Comparison of ENCODE assay signal across 14 cellular contexts in genomic region chr2:127615511-127616166, GRCh38. TPM values are rescaled to one million over a fixed set of nuclear protein-coding genes. Genes with fewer than 3 reads are reported as not detected.
DNase-seq lines count a peak whose midpoint lies in the region; ATAC-seq and TF ChIP-seq lines count a peak whose summit lies in the region.
"Had no signal": no experiment of that assay in that cellular context is flagged by ENCODE, and none has a peak within 500 bp of the region (broad histone marks: within the 10 kb centered on the region; RNA-seq: fewer than 3 reads in every experiment).

No MANE protein-coding gene starts in this region.

- peaks cover 0 to 2% (median 0%) of the 10 kb centered on the region in 11 experiments; a peak in 2 of 22 replicates for H4K20me1 ChIP-seq in BLaER1 treated with 17β-estradiol and CSF1 and Interleukin-3, amounts not matched to agents 10 nM and 100 nM

- DNase-seq in EL (peak; percentile 92), T1000 (lab: John Stamatoyannopoulos, UW) (peak; percentile 67), mesenteric fat pad (ENCODE audit: low spot score) (peak; percentile 43), DMS79 treated with DMSO at 0.1 percent for 48 hours (lab: John Stamatoyannopoulos, UW) (no peak), psoas muscle (no peak), HUDEP-2 (lab: John Stamatoyannopoulos, UW; ENCODE audit: unreplicated experiment in 76 of 76) (no peak)
- DNase-seq: activated CD4-positive, CD25-positive, alpha-beta regulatory T cell treated with anti-CD3 and anti-CD28 coated beads, Interleukin-2, amount 50 U/mL, for 72 hours; NCI-H1092; NCI-H510A treated with DMSO at 0.1 percent for 48 hours; Right ventricle myocardium superior; thyroid gland had no signal

- no peak for ATAC-seq in HG03457 (IDR thresholded peaks at IDR 0.05; ENCODE audit: unreplicated experiment)
- ATAC-seq in psoas muscle = no peak
- ATAC-seq: right lobe of liver had no signal

- WGBS in psoas muscle, 3 donors = 77 to 82% (median 81%) methylated on average over 18 of the region's 18 CpGs

- peak overlapping the region; percentile 8 to 87 (median 70); a peak in 21 of 22 replicates for H3K4me2 ChIP-seq in BLaER1 treated with 17β-estradiol and CSF1 and Interleukin-3, amounts not matched to agents 10 nM and 100 nM

- peaks cover 9 to 58% (median 43%) of the 10 kb centered on the region in 10 experiments; a peak in 19 of 20 replicates for H3K4me1 ChIP-seq in BLaER1 treated with 17β-estradiol and CSF1 and Interleukin-3, amounts not matched to agents 10 nM and 100 nM
- H3K4me1 ChIP-seq in psoas muscle = no peaks in the 10 kb centered on the region
- H3K4me1 ChIP-seq: right lobe of liver, thyroid gland had no signal

- H3K27me3 ChIP-seq in BLaER1 treated with 17β-estradiol and CSF1 and Interleukin-3, amounts not matched to agents 10 nM and 100 nM = peaks cover 0 to 30% (median 0%) of the 10 kb centered on the region in 11 experiments; a peak in 5 of 22 replicates
- H3K27me3 ChIP-seq in psoas muscle (ENCODE audit: insufficient read depth in 3 of 3, low read length in 2 of 3) = peaks cover 0 to 3% (median 0%) of the 10 kb centered on the region in 3 donors
- H3K27me3 ChIP-seq: right lobe of liver, thyroid gland had no signal

- no peaks in the 10 kb centered on the region for H3K36me3 ChIP-seq in BLaER1 treated with 17β-estradiol and CSF1 and Interleukin-3, amounts not matched to agents 10 nM and 100 nM
- H3K36me3 ChIP-seq in psoas muscle (ENCODE audit: insufficient read depth in 1 of 2, low read depth in 1 of 2) = no peaks in the 10 kb centered on the region
- H3K36me3 ChIP-seq: right lobe of liver, thyroid gland had no signal

- H3K4me3 ChIP-seq in BLaER1 treated with 17β-estradiol and CSF1 and Interleukin-3, amounts not matched to agents 10 nM and 100 nM = no peak overlapping the region
- no peak overlapping the region for H3K4me3 ChIP-seq in psoas muscle
- H3K4me3 ChIP-seq: right lobe of liver, thyroid gland had no signal

- TF ChIP-seq CTCF in psoas muscle (IDR thresholded peaks at IDR 0.05) = no peak

- H3K9ac ChIP-seq in BLaER1 treated with 17β-estradiol and CSF1 and Interleukin-3, amounts not matched to agents 10 nM and 100 nM = peak overlapping the region in 3 of 11 experiments; percentile 6 to 43 (median 37); a peak in 4 of 22 replicates

- H3K27ac ChIP-seq in BLaER1 treated with 17β-estradiol and CSF1 and Interleukin-3, amounts not matched to agents 10 nM and 100 nM = no peak overlapping the region
- H3K27ac ChIP-seq in psoas muscle = no peak overlapping the region
- H3K27ac ChIP-seq: right lobe of liver, thyroid gland had no signal

- intact Hi-C loops in psoas muscle (cut with DNase I) = no loop called here

- peaks cover 35 to 47% (median 41%) of the 10 kb centered on the region in 11 experiments for H3K9me3 ChIP-seq in BLaER1 treated with 17β-estradiol and CSF1 and Interleukin-3, amounts not matched to agents 10 nM and 100 nM (replicated peaks in 1 of 11)
- no peaks in the 10 kb centered on the region for H3K9me3 ChIP-seq in psoas muscle
- H3K9me3 ChIP-seq: right lobe of liver, thyroid gland had no signal

RNA-seq across cellular contexts. Expression of gene GPR17, which starts 30.3 kb away (rescaled TPM):
- not detected for total RNA-seq in mesenteric fat pad
- under 1 TPM in 1 of 4 donors, not detected in 3; 0.17 TPM for total RNA-seq in psoas muscle
- under 1 TPM; 0.14 to 0.35 (median 0.21) TPM for polyA plus RNA-seq in psoas muscle
- total RNA-seq: right lobe of liver, Right ventricle myocardium superior, thyroid gland had no signal

RNA-seq across cellular contexts. Expression of gene LIMS2, which starts 59.7 kb away (rescaled TPM):
- total RNA-seq in mesenteric fat pad (70.6 TPM), psoas muscle (10 to 100 TPM in 3 of 4 donors, 1 to 10 TPM in 1; 9.3 to 31.8 (median 20.5) TPM)
- 10 to 100 TPM; 12.1 to 16.4 (median 12.9) TPM for polyA plus RNA-seq in psoas muscle

Comparison
In these comparisons a context has a peak if more than half of its experiments do, and no peak if none do; other contexts are left out.
1. DNase-seq: peak in EL (single experiment), T1000 (single experiment) and mesenteric fat pad (single experiment); none in DMS79 treated with DMSO at 0.1 percent for 48 hours (single experiment), psoas muscle (0 of 2) and HUDEP-2 (0 of 76).